15 cellular contexts compared by ENCODE assay signal in the genomic region with DNA sequence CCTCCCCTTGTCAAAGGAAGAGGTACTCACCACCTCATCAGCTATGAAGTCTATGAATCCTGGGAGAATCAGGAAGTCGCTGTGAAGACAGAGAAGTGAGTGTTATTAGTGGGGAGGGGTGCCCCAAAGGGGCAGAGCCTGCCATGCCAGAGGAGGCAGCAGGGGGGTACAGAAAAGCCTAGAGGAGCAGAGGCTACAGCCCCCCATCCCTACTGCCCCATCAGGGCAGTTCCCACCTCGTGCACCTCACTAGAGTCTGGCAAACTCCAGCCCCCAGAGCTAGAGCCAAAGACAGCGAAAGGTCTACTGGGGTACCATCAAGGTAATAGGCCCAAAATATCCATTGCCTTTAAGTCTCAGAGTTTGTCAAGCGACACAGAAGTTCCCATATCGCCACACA. TPM values are rescaled to one million over a fixed set of nuclear protein-coding genes. Genes with fewer than 3 reads are reported as not detected.
A peak's percentile ranks its signal among the peaks of the same experiment; 100 is the strongest.
DNase-seq lines count a peak whose midpoint lies in the region; ATAC-seq, FAIRE-seq and TF ChIP-seq lines count a peak whose summit lies in the region.
"Had no signal": no experiment of that assay in that cellular context is flagged by ENCODE, and none has a peak within 500 bp of the region (broad histone marks: within the 10 kb centered on the region; RNA-seq: fewer than 3 reads in every experiment).

No MANE protein-coding gene starts in this region.

- intact Hi-C loops in activated B cell treated with CpG ODN at 0.5 μM for 24 hours (cut with micrococcal nuclease) (loop anchor here (10.0 kb wide), 1 partner anchor 461 kb away; a partner anchor contains a TSS), HepG2 (cut with micrococcal nuclease; ENCODE audit: unreplicated experiment) (loop anchor here (1.0 kb wide), 1 partner anchor 24 kb away; no protein-coding TSS in a partner anchor)

- H3K9ac ChIP-seq in GM23248 (peak overlapping the region; percentile 93; the same call in 1 of the 2 replicates), HepG2 (ENCODE audit: insufficient read depth, low read depth, low read length) (no peak overlapping the region)

- H3K27me3 ChIP-seq in GM23248 (replicated peaks; ENCODE audit: insufficient read depth) (no peaks in the 10 kb centered on the region), HepG2 (ENCODE audit: control insufficient read depth in 1 of 2, insufficient read depth in 2 of 2, low read length in 2 of 2) (peaks cover 2 to 10% of the 10 kb centered on the region in 2 experiments; a peak in 2 of 5 replicates)
- H3K27me3 ChIP-seq: neutrophil had no signal

- no peak overlapping the region for H2AFZ ChIP-seq in GM23248
- H2AFZ ChIP-seq in HepG2 (ENCODE audit: low read length): no peak overlapping the region

- H3K79me2 ChIP-seq in GM23248 (ENCODE audit: insufficient read depth) (peaks cover 38% of the 10 kb centered on the region), HepG2 (ENCODE audit: insufficient read depth, low read length) (no peaks in the 10 kb centered on the region)

- H3K4me2 ChIP-seq in A549: peak overlapping the region; percentile 93
- H3K4me2 ChIP-seq in GM23248 (ENCODE audit: unreplicated experiment): peak overlapping the region; percentile 88
- peak overlapping the region; percentile 93 for H3K4me2 ChIP-seq in HepG2 (ENCODE audit: low read depth, low read length)

- TF ChIP-seq RAD21 in A549 (conservative IDR thresholded peaks at IDR 0.05 in 1 of 2, IDR thresholded peaks at IDR 0.05 in 1 of 2) (no peak), HepG2 (CRISPR knock-in tag; IDR thresholded peaks at IDR 0.05) (no peak)

- H3K27ac Mint-ChIP-seq in activated B cell treated with CpG ODN at 0.5 μM for 24 hours: no peak overlapping the region

- H3K36me3 Mint-ChIP-seq in activated B cell treated with CpG ODN at 0.5 μM for 24 hours (ENCODE audit: low read depth): peaks cover 32% of the 10 kb centered on the region

- H3K36me3 ChIP-seq in GM23248 (ENCODE audit: low read depth) (peaks cover 6% of the 10 kb centered on the region; the same call in 1 of the 2 replicates), HepG2 (replicated peaks in 1 of 2; ENCODE audit: control insufficient read depth in 1 of 2, insufficient read depth in 2 of 2, low read length in 2 of 2) (peaks cover 4 to 19% of the 10 kb centered on the region in 2 experiments; a peak in 4 of 5 replicates)
- H3K36me3 ChIP-seq: gastrocnemius medialis had no signal

- no peaks in the 10 kb centered on the region for H3K27me3 Mint-ChIP-seq in activated B cell treated with CpG ODN at 0.5 μM for 24 hours

- BruUV-seq in HepG2 (replicated peaks; lab: Mats Ljungman, UMichigan): no TSS peak

- TF ChIP-seq EP300 in A549 (IDR thresholded peaks at IDR 0.05) (no peak), HepG2 (IDR thresholded peaks at IDR 0.05; ENCODE audit: low read depth in 2 of 2, low read length in 2 of 2) (no peak), HepG2 (CRISPR knock-in tag; IDR thresholded peaks at IDR 0.05; ENCODE audit: borderline replicate concordance) (no peak)

- in situ Hi-C loops in GM23248 (cut with MboI): no loop called here
- in situ Hi-C loops in HepG2 (cut with HindIII; ENCODE audit: extremely low pct_ligation_motif_present, low pct_unique_long_range_greater_than_20kb): no loop called here
- in situ Hi-C loops in KBM-7 (cut with MboI; ENCODE audit: low pct_unique_long_range_greater_than_20kb, low sequenced_read_pairs): no loop called here
- in situ Hi-C loops in GM13977 (cut with MboI; ENCODE audit: low pct_unique_long_range_greater_than_20kb, low sequenced_read_pairs, unreplicated experiment): no loop called here

- H3F3A ChIP-seq in GM23248 (ENCODE audit: insufficient read depth): peaks cover 6% of the 10 kb centered on the region

- no peak for TF ChIP-seq POLR2A in A549 (IDR thresholded peaks at IDR 0.05; ENCODE audit: low read length)
- no peak for TF ChIP-seq POLR2A in HepG2 (IDR thresholded peaks at IDR 0.05; ENCODE audit: insufficient read depth in 1 of 2, low read depth in 2 of 2, low read length in 2 of 2)

- peaks cover 32% of the 10 kb centered on the region for H3K4me1 ChIP-seq in A549
- peaks cover 11% of the 10 kb centered on the region for H3K4me1 ChIP-seq in GM23248 (ENCODE audit: insufficient read depth)
- peaks cover 51% of the 10 kb centered on the region for H3K4me1 ChIP-seq in HepG2 (ENCODE audit: insufficient read depth, low read length)

- CTCF ChIA-PET in A549 (lab: Yijun Ruan, JAX): interaction anchor here (0.5 to 38.8 kb wide), 6 partner anchors 15 to 873 kb away, joined by 3 to 800 read pairs (median 82); a partner anchor contains a TSS
- CTCF ChIA-PET in activated B cell treated with CpG ODN at 0.5 μM for 24 hours (lab: Charles Lee): interaction anchor here (2.0 kb wide), 1 partner anchor 22 kb away, joined by 7 read pairs; no protein-coding TSS in a partner anchor
- CTCF ChIA-PET in HepG2 (lab: Yijun Ruan, JAX; ENCODE audit: low intra/inter-chr PET ratio, low total read pairs): no interaction called here

- H4K20me1 ChIP-seq in GM23248 (ENCODE audit: insufficient read depth) (peaks cover 4% of the 10 kb centered on the region; the same call in 1 of the 2 replicates), HepG2 (ENCODE audit: insufficient read depth, low read length) (no peaks in the 10 kb centered on the region; the same call in 1 of the 2 replicates)

- peak overlapping the region in 1 of 2 experiments; percentile 11; a peak in 1 of 6 replicates for H3K27ac ChIP-seq in A549
- H3K27ac ChIP-seq in GM23248: no peak overlapping the region
- no peak overlapping the region for H3K27ac ChIP-seq in HepG2 (ENCODE audit: extremely low read length, insufficient read depth, low read length)
- H3K27ac ChIP-seq: gastrocnemius medialis, neutrophil had no signal

- no peaks in the 10 kb centered on the region for H3K9me3 Mint-ChIP-seq in activated B cell treated with CpG ODN at 0.5 μM for 24 hours

- POLR2A ChIA-PET in A549 (lab: Yijun Ruan, JAX): no interaction called here
- POLR2A ChIA-PET in activated B cell treated with CpG ODN at 0.5 μM for 24 hours (lab: Charles Lee): no interaction called here
- POLR2A ChIA-PET in HepG2 (lab: Yijun Ruan, JAX): no interaction called here

- WGBS in A549 (ENCODE audit: missing lambda C conversion rate): 90% methylated on average over 5 of the region's 5 CpGs
- WGBS in GM23248 (ENCODE audit: low coverage in 1 of 2, low lambda C conversion rate in 2 of 2, missing lambda C conversion rate in 2 of 2), 2 experiments: 91 to 95% methylated on average over 5 of the region's 5 CpGs
- WGBS in HepG2 (ENCODE audit: low lambda C conversion rate): 86% methylated on average over 4 of the region's 5 CpGs

- no peaks in the 10 kb centered on the region for H3K9me2 ChIP-seq in GM23248 (ENCODE audit: insufficient read depth)

- TF ChIP-seq CTCF in A549 (IDR thresholded peaks at IDR 0.05): no peak
- no peak for TF ChIP-seq CTCF in activated B cell treated with CpG ODN at 0.5 μM for 24 hours (IDR thresholded peaks at IDR 0.05)
- TF ChIP-seq CTCF in HepG2 (CRISPR knock-in tag; IDR thresholded peaks at IDR 0.05): no peak
- TF ChIP-seq CTCF in GM13977 (IDR thresholded peaks at IDR 0.05; ENCODE audit: extremely low read depth, insufficient read depth, missing control alignments): no peak

- no peak overlapping the region for H3K4me3 ChIP-seq in A549
- H3K4me3 ChIP-seq in GM23248: peak overlapping the region; percentile 80; the same call in 1 of the 2 replicates
- no peak overlapping the region for H3K4me3 ChIP-seq in HepG2 (replicated peaks in 1 of 3; ENCODE audit: insufficient read depth in 1 of 3, low read depth in 2 of 3, low read length in 3 of 3)

- no peak for ATAC-seq in A549
- no peak for ATAC-seq in activated B cell treated with CpG ODN at 0.5 μM for 24 hours (ENCODE audit: low read depth)
- no peak for ATAC-seq in HepG2
- no peak for ATAC-seq in HG02642 (IDR thresholded peaks at IDR 0.05; ENCODE audit: poor library complexity, unreplicated experiment)
- no peak for ATAC-seq in GM19035 (IDR thresholded peaks at IDR 0.05; ENCODE audit: unreplicated experiment)
- ATAC-seq: gastrocnemius medialis had no signal

- FAIRE-seq in A549 (lab: Jason Lieb, UNC) (no peak), HepG2 (lab: Jason Lieb, UNC) (no peak)

- DNase-seq in A549 (ENCODE audit: low read depth in 1 of 2, low spot score in 1 of 2) (no peak), GM23248 (no peak), activated B cell treated with CpG ODN at 0.5 μM for 24 hours (no peak), HepG2 (ENCODE audit: low spot score) (no peak), KBM-7 (no peak), GM13977 (ENCODE audit: low spot score) (no peak)
- DNase-seq: C1 segment of cervical spinal cord; gastrocnemius medialis; kidney glomerular epithelial cell; NCI-H1694 treated with DMSO at 0.1 percent for 48 hours; stimulated activated CD4-positive, alpha-beta T cell treated with anti-CD3 and anti-CD28 coated beads, Interleukin-12 subunit alpha, Interleukin-12 subunit beta, amount 100 ng/mL, for 4 hours had no signal

- H3K4me3 Mint-ChIP-seq in activated B cell treated with CpG ODN at 0.5 μM for 24 hours: peak overlapping the region; percentile 17

- H3K4me1 Mint-ChIP-seq in activated B cell treated with CpG ODN at 0.5 μM for 24 hours: peaks cover 35% of the 10 kb centered on the region

- no peaks in the 10 kb centered on the region for H3K9me3 ChIP-seq in A549
- no peaks in the 10 kb centered on the region for H3K9me3 ChIP-seq in GM23248 (ENCODE audit: low read depth)
- no peaks in the 10 kb centered on the region for H3K9me3 ChIP-seq in HepG2 (ENCODE audit: low read length)
- H3K9me3 ChIP-seq: gastrocnemius medialis, neutrophil had no signal

RNA-seq across cellular contexts. Expression of a gene that starts 6.1 kb away (rescaled TPM):
- polyA plus RNA-seq in A549 (2011; rRNA removed): 55.4 and 83.3 TPM in 2 replicates
- polyA plus RNA-seq in A549 (2012; cell fraction: cytosol; rRNA removed): 79.8 and 101 TPM in 2 replicates
- polyA plus RNA-seq in A549 (2012; cell fraction: nucleus; rRNA removed): 150 and 163 TPM in 2 replicates
- 65.1 to 66.9 TPM (median 65.4 TPM) in 3 replicates for polyA plus RNA-seq in A549 (2017; fragmentation: RNase III; extraction: RNeasy Plus Mini Kit Qiagen cat#74134 plus additional on column Dnase treatment)
- polyA minus RNA-seq in A549 (2011; rRNA and poly(A)+ RNA removed): 127 and 130 TPM in 2 replicates
- total RNA-seq in GM23248 (2014; rRNA removed; shearing (Covaris generic)): 97.3 and 104 TPM in 2 replicates
- 89.9 and 93.6 TPM in 2 replicates for polyA plus RNA-seq in GM23248 (2016; fragmentation: Nextera tagmentation; extraction: Ambion mirVana)
- total RNA-seq in activated B cell treated with CpG ODN at 0.5 μM for 24 hours: 42.3 and 45.8 TPM in 2 replicates
- 18.4 and 22.8 TPM in 2 replicates for total RNA-seq in HepG2 (2016; rRNA removed; fragmentation: Illumina TruSeq; extraction: Trizol)
- 12.3 and 12.6 TPM in 2 replicates for total RNA-seq in HepG2 (2016; cell fraction: cytosol; rRNA removed; fragmentation: Illumina TruSeq; extraction: Trizol; ENCODE audit: low read depth)
- 15.4 and 23.8 TPM in 2 replicates for total RNA-seq in HepG2 (2016; cell fraction: insoluble cytoplasmic fraction; rRNA removed; fragmentation: Illumina TruSeq; extraction: Trizol)
- 28.1 and 28.2 TPM in 2 replicates for total RNA-seq in HepG2 (2016; cell fraction: membrane; rRNA removed; fragmentation: Illumina TruSeq; extraction: Trizol)
- 12.6 and 19.2 TPM in 2 replicates for total RNA-seq in HepG2 (2016; cell fraction: nucleus; rRNA removed; fragmentation: Illumina TruSeq; extraction: Trizol)
- polyA plus RNA-seq in HepG2 (2011; rRNA removed): 34.0 and 49.9 TPM in 2 replicates
- polyA plus RNA-seq in HepG2 (2011; cell fraction: cytosol; rRNA removed): 31.4 and 37.8 TPM in 2 replicates
- polyA plus RNA-seq in HepG2 (2011; cell fraction: nucleus; rRNA removed): 92.2 and 93.4 TPM in 2 replicates
- 25.0 and 27.5 TPM in 2 replicates for polyA plus RNA-seq in HepG2 (2012)
- 18.4 and 18.5 TPM in 2 replicates for polyA plus RNA-seq in HepG2 (2016; cell fraction: cytosol; fragmentation: Illumina TruSeq; extraction: Trizol; ENCODE audit: low read depth)
- 20.6 and 24.8 TPM in 2 replicates for polyA plus RNA-seq in HepG2 (2016; cell fraction: insoluble cytoplasmic fraction; fragmentation: Illumina TruSeq; extraction: Trizol; ENCODE audit: low read depth)
- 26.7 and 29.0 TPM in 2 replicates for polyA plus RNA-seq in HepG2 (2016; cell fraction: membrane; fragmentation: Illumina TruSeq; extraction: Trizol; ENCODE audit: low read depth)
- 29.2 and 34.5 TPM in 2 replicates for polyA plus RNA-seq in HepG2 (2016; cell fraction: nucleus; fragmentation: Illumina TruSeq; extraction: Trizol; ENCODE audit: insufficient read depth, low read depth)
- 82.0 and 176 TPM in 2 replicates for polyA minus RNA-seq in HepG2 (2011; rRNA and poly(A)+ RNA removed; ENCODE audit: low replicate concordance)
- 19.3 and 30.8 TPM in 2 replicates for polyA minus RNA-seq in HepG2 (2011; cell fraction: cytosol; rRNA and poly(A)+ RNA removed)
- polyA minus RNA-seq in HepG2 (2011; cell fraction: nucleus; rRNA and poly(A)+ RNA removed): 26.3 and 29.8 TPM in 2 replicates

RNA-seq across cellular contexts. Expression of a gene that starts 42.2 kb away (rescaled TPM):
- polyA plus RNA-seq in A549 (2011; rRNA removed) (0.17 and 0.18 TPM in 2 replicates), A549 (2017; fragmentation: RNase III; extraction: RNeasy Plus Mini Kit Qiagen cat#74134 plus additional on column Dnase treatment) (0.15 to 0.20 TPM (median 0.16 TPM) in 3 replicates), GM23248 (2016; fragmentation: Nextera tagmentation; extraction: Ambion mirVana) (not detected in 2 replicates), HepG2 (2011; rRNA removed) (not detected in 2 replicates)
- 0.49 and 0.66 TPM in 2 replicates for polyA plus RNA-seq in A549 (2012; cell fraction: cytosol; rRNA removed)
- 2.3 and 3.0 TPM in 2 replicates for polyA plus RNA-seq in A549 (2012; cell fraction: nucleus; rRNA removed)
- 0.21 TPM in 1 of 2 replicates, not detected in the other for polyA minus RNA-seq in A549 (2011; rRNA and poly(A)+ RNA removed)
- total RNA-seq in GM23248 (2014; rRNA removed; shearing (Covaris generic)): not detected in 2 replicates
- total RNA-seq in activated B cell treated with CpG ODN at 0.5 μM for 24 hours (0.10 TPM in 1 of 2 replicates, not detected in the other), HepG2 (2016; rRNA removed; fragmentation: Illumina TruSeq; extraction: Trizol) (not detected in 2 replicates)
- total RNA-seq in HepG2 (2016; cell fraction: cytosol; rRNA removed; fragmentation: Illumina TruSeq; extraction: Trizol; ENCODE audit: low read depth): not detected in 2 replicates
- total RNA-seq in HepG2 (2016; cell fraction: insoluble cytoplasmic fraction; rRNA removed; fragmentation: Illumina TruSeq; extraction: Trizol): not detected in 2 replicates
- total RNA-seq in HepG2 (2016; cell fraction: membrane; rRNA removed; fragmentation: Illumina TruSeq; extraction: Trizol): not detected in 2 replicates
- not detected in 2 replicates for total RNA-seq in HepG2 (2016; cell fraction: nucleus; rRNA removed; fragmentation: Illumina TruSeq; extraction: Trizol)
- polyA plus RNA-seq in HepG2 (2011; cell fraction: cytosol; rRNA removed): not detected in 2 replicates
- 0.06 TPM in 1 of 2 replicates, not detected in the other for polyA plus RNA-seq in HepG2 (2011; cell fraction: nucleus; rRNA removed)
- polyA plus RNA-seq in HepG2 (2012): 0.07 TPM in 1 of 2 replicates, not detected in the other
- not detected in 2 replicates for polyA plus RNA-seq in HepG2 (2016; cell fraction: cytosol; fragmentation: Illumina TruSeq; extraction: Trizol; ENCODE audit: low read depth)
- polyA plus RNA-seq in HepG2 (2016; cell fraction: insoluble cytoplasmic fraction; fragmentation: Illumina TruSeq; extraction: Trizol; ENCODE audit: low read depth): not detected in 2 replicates
- not detected in 2 replicates for polyA plus RNA-seq in HepG2 (2016; cell fraction: membrane; fragmentation: Illumina TruSeq; extraction: Trizol; ENCODE audit: low read depth)
- not detected in 2 replicates for polyA plus RNA-seq in HepG2 (2016; cell fraction: nucleus; fragmentation: Illumina TruSeq; extraction: Trizol; ENCODE audit: insufficient read depth, low read depth)
- polyA minus RNA-seq in HepG2 (2011; rRNA and poly(A)+ RNA removed; ENCODE audit: low replicate concordance): not detected in 2 replicates
- not detected in 2 replicates for polyA minus RNA-seq in HepG2 (2011; cell fraction: cytosol; rRNA and poly(A)+ RNA removed)
- not detected in 2 replicates for polyA minus RNA-seq in HepG2 (2011; cell fraction: nucleus; rRNA and poly(A)+ RNA removed)
- total RNA-seq: HT1080 had no signal

RNA-seq across cellular contexts. Expression of a gene that starts 52.0 kb away (rescaled TPM):
- polyA plus RNA-seq in A549 (2011; rRNA removed): 94.6 and 179 TPM in 2 replicates
- 46.7 and 46.9 TPM in 2 replicates for polyA plus RNA-seq in A549 (2012; cell fraction: cytosol; rRNA removed)
- 16.5 and 23.0 TPM in 2 replicates for polyA plus RNA-seq in A549 (2012; cell fraction: nucleus; rRNA removed)
- polyA plus RNA-seq in A549 (2017; fragmentation: RNase III; extraction: RNeasy Plus Mini Kit Qiagen cat#74134 plus additional on column Dnase treatment): 22.0 to 24.2 TPM (median 24.2 TPM) in 3 replicates
- 127 and 199 TPM in 2 replicates for polyA minus RNA-seq in A549 (2011; rRNA and poly(A)+ RNA removed)
- 10.2 and 18.5 TPM in 2 replicates for total RNA-seq in GM23248 (2014; rRNA removed; shearing (Covaris generic))
- 26.6 and 27.6 TPM in 2 replicates for polyA plus RNA-seq in GM23248 (2016; fragmentation: Nextera tagmentation; extraction: Ambion mirVana)
- total RNA-seq in activated B cell treated with CpG ODN at 0.5 μM for 24 hours: 14.5 and 17.0 TPM in 2 replicates
- 8.6 and 11.1 TPM in 2 replicates for total RNA-seq in HepG2 (2016; rRNA removed; fragmentation: Illumina TruSeq; extraction: Trizol)
- 5.5 and 6.1 TPM in 2 replicates for total RNA-seq in HepG2 (2016; cell fraction: cytosol; rRNA removed; fragmentation: Illumina TruSeq; extraction: Trizol; ENCODE audit: low read depth)
- total RNA-seq in HepG2 (2016; cell fraction: insoluble cytoplasmic fraction; rRNA removed; fragmentation: Illumina TruSeq; extraction: Trizol): 9.8 and 10.4 TPM in 2 replicates
- 9.5 and 9.7 TPM in 2 replicates for total RNA-seq in HepG2 (2016; cell fraction: membrane; rRNA removed; fragmentation: Illumina TruSeq; extraction: Trizol)
- total RNA-seq in HepG2 (2016; cell fraction: nucleus; rRNA removed; fragmentation: Illumina TruSeq; extraction: Trizol): 7.8 and 10.3 TPM in 2 replicates
- polyA plus RNA-seq in HepG2 (2011; rRNA removed): 43.1 and 44.0 TPM in 2 replicates
- 32.3 and 32.9 TPM in 2 replicates for polyA plus RNA-seq in HepG2 (2011; cell fraction: cytosol; rRNA removed)
- polyA plus RNA-seq in HepG2 (2011; cell fraction: nucleus; rRNA removed): 35.8 and 42.7 TPM in 2 replicates
- 13.1 and 14.9 TPM in 2 replicates for polyA plus RNA-seq in HepG2 (2012)
- 2.2 and 3.3 TPM in 2 replicates for polyA plus RNA-seq in HepG2 (2016; cell fraction: cytosol; fragmentation: Illumina TruSeq; extraction: Trizol; ENCODE audit: low read depth)
- 8.9 and 9.4 TPM in 2 replicates for polyA plus RNA-seq in HepG2 (2016; cell fraction: insoluble cytoplasmic fraction; fragmentation: Illumina TruSeq; extraction: Trizol; ENCODE audit: low read depth)
- polyA plus RNA-seq in HepG2 (2016; cell fraction: membrane; fragmentation: Illumina TruSeq; extraction: Trizol; ENCODE audit: low read depth): 4.4 and 4.9 TPM in 2 replicates
- 10.1 and 10.3 TPM in 2 replicates for polyA plus RNA-seq in HepG2 (2016; cell fraction: nucleus; fragmentation: Illumina TruSeq; extraction: Trizol; ENCODE audit: insufficient read depth, low read depth)
- polyA minus RNA-seq in HepG2 (2011; rRNA and poly(A)+ RNA removed; ENCODE audit: low replicate concordance): 30.3 and 48.5 TPM in 2 replicates
- 12.9 and 14.9 TPM in 2 replicates for polyA minus RNA-seq in HepG2 (2011; cell fraction: cytosol; rRNA and poly(A)+ RNA removed)
- polyA minus RNA-seq in HepG2 (2011; cell fraction: nucleus; rRNA and poly(A)+ RNA removed): 12.4 and 27.1 TPM in 2 replicates

RNA-seq across cellular contexts. Expression of a gene that starts 60.0 kb away (rescaled TPM):
- polyA plus RNA-seq in A549 (2011; rRNA removed): 51.9 and 77.3 TPM in 2 replicates
- polyA plus RNA-seq in A549 (2012; cell fraction: cytosol; rRNA removed): 28.9 and 37.8 TPM in 2 replicates
- 42.8 and 62.2 TPM in 2 replicates for polyA plus RNA-seq in A549 (2012; cell fraction: nucleus; rRNA removed)
- 74.4 to 82.1 TPM (median 79.5 TPM) in 3 replicates for polyA plus RNA-seq in A549 (2017; fragmentation: RNase III; extraction: RNeasy Plus Mini Kit Qiagen cat#74134 plus additional on column Dnase treatment)
- polyA minus RNA-seq in A549 (2011; rRNA and poly(A)+ RNA removed): 14.5 and 16.1 TPM in 2 replicates
- total RNA-seq in GM23248 (2014; rRNA removed; shearing (Covaris generic)): 11.3 and 18.9 TPM in 2 replicates
- 25.7 and 29.1 TPM in 2 replicates for polyA plus RNA-seq in GM23248 (2016; fragmentation: Nextera tagmentation; extraction: Ambion mirVana)
- total RNA-seq in activated B cell treated with CpG ODN at 0.5 μM for 24 hours: 45.7 and 54.4 TPM in 2 replicates
- 49.0 and 61.2 TPM in 2 replicates for total RNA-seq in HepG2 (2016; rRNA removed; fragmentation: Illumina TruSeq; extraction: Trizol)
- total RNA-seq in HepG2 (2016; cell fraction: cytosol; rRNA removed; fragmentation: Illumina TruSeq; extraction: Trizol; ENCODE audit: low read depth): 7.3 and 8.4 TPM in 2 replicates
- total RNA-seq in HepG2 (2016; cell fraction: insoluble cytoplasmic fraction; rRNA removed; fragmentation: Illumina TruSeq; extraction: Trizol): 50.4 and 59.7 TPM in 2 replicates
- total RNA-seq in HepG2 (2016; cell fraction: membrane; rRNA removed; fragmentation: Illumina TruSeq; extraction: Trizol): 6.4 and 9.5 TPM in 2 replicates
- total RNA-seq in HepG2 (2016; cell fraction: nucleus; rRNA removed; fragmentation: Illumina TruSeq; extraction: Trizol): 41.5 and 46.2 TPM in 2 replicates
- polyA plus RNA-seq in HepG2 (2011; rRNA removed): 20.3 and 20.5 TPM in 2 replicates
- polyA plus RNA-seq in HepG2 (2011; cell fraction: cytosol; rRNA removed): 10.7 and 11.3 TPM in 2 replicates
- polyA plus RNA-seq in HepG2 (2011; cell fraction: nucleus; rRNA removed): 43.8 and 49.7 TPM in 2 replicates
- polyA plus RNA-seq in HepG2 (2012): 33.1 and 42.8 TPM in 2 replicates
- 1.6 and 1.9 TPM in 2 replicates for polyA plus RNA-seq in HepG2 (2016; cell fraction: cytosol; fragmentation: Illumina TruSeq; extraction: Trizol; ENCODE audit: low read depth)
- polyA plus RNA-seq in HepG2 (2016; cell fraction: insoluble cytoplasmic fraction; fragmentation: Illumina TruSeq; extraction: Trizol; ENCODE audit: low read depth): 54.9 and 57.4 TPM in 2 replicates
- 3.8 and 5.7 TPM in 2 replicates for polyA plus RNA-seq in HepG2 (2016; cell fraction: membrane; fragmentation: Illumina TruSeq; extraction: Trizol; ENCODE audit: low read depth)
- polyA plus RNA-seq in HepG2 (2016; cell fraction: nucleus; fragmentation: Illumina TruSeq; extraction: Trizol; ENCODE audit: insufficient read depth, low read depth): 82.8 and 85.5 TPM in 2 replicates
- 8.3 and 17.5 TPM in 2 replicates for polyA minus RNA-seq in HepG2 (2011; rRNA and poly(A)+ RNA removed; ENCODE audit: low replicate concordance)
- polyA minus RNA-seq in HepG2 (2011; cell fraction: cytosol; rRNA and poly(A)+ RNA removed): 9.8 and 11.3 TPM in 2 replicates
- polyA minus RNA-seq in HepG2 (2011; cell fraction: nucleus; rRNA and poly(A)+ RNA removed): 21.2 and 29.0 TPM in 2 replicates
